16 cellular contexts compared by ENCODE assay signal in the genomic region with DNA sequence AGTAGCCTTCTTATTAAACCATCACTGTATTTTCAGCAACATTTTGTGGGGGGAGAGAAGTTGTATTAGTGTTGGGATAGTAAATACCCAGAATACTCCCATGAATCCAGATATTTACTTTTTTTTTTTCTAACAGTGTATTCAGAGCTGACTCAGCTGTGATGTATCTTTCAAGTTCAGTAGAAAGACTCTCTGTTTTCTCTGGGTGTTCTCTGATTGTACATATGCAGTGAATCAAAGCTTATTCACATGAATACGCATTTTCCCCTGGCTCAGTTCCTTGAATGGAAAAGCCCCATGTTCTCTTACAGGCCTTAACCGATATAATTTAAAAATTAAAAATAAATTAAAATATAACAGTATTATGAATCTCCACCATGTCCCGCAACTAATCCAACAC. TPM values are rescaled to one million over a fixed set of nuclear protein-coding genes. Genes with fewer than 3 reads are reported as not detected.
DNase-seq lines count a peak whose midpoint lies in the region; TF ChIP-seq lines count a peak whose summit lies in the region.
"Had no signal": no experiment of that assay in that cellular context is flagged by ENCODE, and none has a peak within 500 bp of the region (broad histone marks: within the 10 kb centered on the region; RNA-seq: fewer than 3 reads in every experiment).

No MANE protein-coding gene starts in this region.

- intact Hi-C loops in PC-9 (cut with micrococcal nuclease; ENCODE audit: unreplicated experiment), result loop anchor here (10.0 kb wide), 1 partner anchor 644 kb away; no protein-coding TSS in a partner anchor

- H3K27me3 ChIP-seq in PC-9 (ENCODE audit: insufficient read depth, low read depth) (no peaks in the 10 kb centered on the region), osteoblast (ENCODE audit: insufficient read depth, low read length) (no peaks in the 10 kb centered on the region)
- H3K27me3 ChIP-seq in effector memory CD4-positive, alpha-beta T cell (replicated peaks; ENCODE audit: control insufficient read depth, insufficient read depth, low read length, poor library complexity, severe bottlenecking), result peaks cover 4% of the 10 kb centered on the region

- H3K9me3 ChIP-seq in PC-9 (ENCODE audit: insufficient read depth, low read depth) (no peaks in the 10 kb centered on the region), osteoblast (ENCODE audit: low read depth, low read length) (no peaks in the 10 kb centered on the region)
- H3K9me3 ChIP-seq in effector memory CD4-positive, alpha-beta T cell (ENCODE audit: control insufficient read depth, low read length), result no peaks in the 10 kb centered on the region
- H3K9me3 ChIP-seq: adrenal gland, HAP-1 had no signal

- H4K20me1 ChIP-seq in PC-9 (ENCODE audit: insufficient read depth) (no peaks in the 10 kb centered on the region), osteoblast (ENCODE audit: insufficient read depth, low read length) (no peaks in the 10 kb centered on the region)

- H3K4me1 ChIP-seq in PC-9 (replicated peaks; ENCODE audit: insufficient read depth) (peaks cover 17% of the 10 kb centered on the region), osteoblast (ENCODE audit: insufficient read depth, low read length) (peaks cover 15% of the 10 kb centered on the region)
- H3K4me1 ChIP-seq in effector memory CD4-positive, alpha-beta T cell (ENCODE audit: control insufficient read depth, insufficient read depth, low read length, poor library complexity, severe bottlenecking), result no peaks in the 10 kb centered on the region
- H3K4me1 ChIP-seq: HAP-1, parathyroid adenoma had no signal

- H3K9me2 ChIP-seq in PC-9 (ENCODE audit: insufficient read depth), result no peaks in the 10 kb centered on the region

- no peaks in the 10 kb centered on the region for H3F3A ChIP-seq in PC-9 (ENCODE audit: insufficient read depth, low read depth)

- H3K27ac ChIP-seq in PC-9, result peak overlapping the region; percentile 68
- peak overlapping the region; percentile 81 for H3K27ac ChIP-seq in osteoblast (ENCODE audit: low read depth, low read length)
- H3K27ac ChIP-seq in effector memory CD4-positive, alpha-beta T cell (ENCODE audit: insufficient read depth, low read length, poor library complexity, severe bottlenecking), result no peak overlapping the region
- H3K27ac ChIP-seq: adrenal gland, parathyroid adenoma had no signal

- CTCF ChIA-PET in PC-9 (lab: Charles Lee), result interaction anchor here (0.5 kb wide), 1 partner anchor 1053 kb away, joined by 17 read pairs; the partner anchor contains the start of gene CDK6

- DNase-seq in ELR (ENCODE audit: low read depth), result peak; percentile 81
- DNase-seq in PC-9, result no peak
- peak; percentile 95 for DNase-seq in fibroblast of mammary gland (ENCODE audit: low read depth)
- DNase-seq in osteoblast (ENCODE audit: insufficient read length, low spot score, missing footprints), result peak; percentile 89
- no peak for DNase-seq in NCI-H2227 treated with DMSO at 0.1 percent for 48 hours (lab: John Stamatoyannopoulos, UW)
- no peak for DNase-seq in effector memory CD4-positive, alpha-beta T cell
- no peak for DNase-seq in stimulated activated CD4-positive, alpha-beta T cell treated with anti-CD3 and anti-CD28 coated beads, Interleukin-2, amount 100 ng/mL, for 48 hours
- no peak for DNase-seq in NCI-H2171 treated with DMSO at 0.1 percent for 48 hours (lab: John Stamatoyannopoulos, UW)
- DNase-seq: CD8-positive, alpha-beta T cell; endodermal cell; KG1; RPMI8226 had no signal

- H3K4me3 ChIP-seq in PC-9 (peak overlapping the region; percentile 91; the same call in 1 of the 2 replicates), fibroblast of mammary gland (ENCODE audit: control insufficient read depth, low read depth, low read length) (peak overlapping the region; percentile 79), osteoblast (ENCODE audit: insufficient read depth, low read length) (peak overlapping the region; percentile 83)
- H3K4me3 ChIP-seq in effector memory CD4-positive, alpha-beta T cell (ENCODE audit: insufficient read depth, low read depth, low read length, poor library complexity, severe bottlenecking), result no peak overlapping the region

- peak overlapping the region; percentile 92; the same call in 1 of the 2 replicates for H2AFZ ChIP-seq in PC-9
- H2AFZ ChIP-seq in osteoblast (ENCODE audit: low read length), result peak overlapping the region; percentile 93
- H2AFZ ChIP-seq: parathyroid adenoma had no signal

- POLR2A ChIA-PET in PC-9 (lab: Charles Lee; ENCODE audit: unreplicated experiment), result no interaction called here

- no peak for TF ChIP-seq CTCF in PC-9 (conservative IDR thresholded peaks at IDR 0.05)
- no peak for TF ChIP-seq CTCF in fibroblast of mammary gland (conservative IDR thresholded peaks at IDR 0.05; ENCODE audit: control insufficient read depth, insufficient read depth, low read depth, low read length)
- no peak for TF ChIP-seq CTCF in osteoblast (IDR thresholded peaks at IDR 0.05; ENCODE audit: extremely low read depth, low read depth, low read length)

- H3K36me3 ChIP-seq in PC-9 (ENCODE audit: low read depth) (0 out of 2 replicates have a peak, but pooled peaks cover 7% of the 10 kb centered on the region), osteoblast (ENCODE audit: insufficient read depth, low read length) (no peaks in the 10 kb centered on the region)
- no peaks in the 10 kb centered on the region for H3K36me3 ChIP-seq in effector memory CD4-positive, alpha-beta T cell (ENCODE audit: control insufficient read depth, insufficient read depth, low read length)
- H3K36me3 ChIP-seq: adrenal gland, HAP-1 had no signal

- H3K79me2 ChIP-seq in PC-9 (ENCODE audit: low read depth) (no peaks in the 10 kb centered on the region), osteoblast (ENCODE audit: insufficient read depth, low read length) (peaks cover 2% of the 10 kb centered on the region)
- H3K79me2 ChIP-seq: parathyroid adenoma had no signal

- BruUV-seq in PC-9 (replicated peaks; lab: Mats Ljungman, UMichigan), result TSS peak; percentile 63

- H3K4me2 ChIP-seq in PC-9 (peak overlapping the region; percentile 84), osteoblast (ENCODE audit: insufficient read depth, low read length) (peak overlapping the region; percentile 96)

RNA-seq across cellular contexts. Expression of gene TFPI2, which starts 1.3 kb away (rescaled TPM):
- total RNA-seq in PC-9 (2021), result 67.3 and 86.1 TPM in 2 replicates
- 8.7 and 10.6 TPM in 2 replicates for total RNA-seq in osteoblast
- total RNA-seq: CD8-positive, alpha-beta T cell had no signal

RNA-seq across cellular contexts. Expression of gene GNGT1, which starts 17.1 kb away (rescaled TPM):
- total RNA-seq in PC-9 (2021) (1.1 TPM in 1 of 2 replicates, not detected in the other), osteoblast (not detected in 2 replicates)
- total RNA-seq: adrenal gland; CD8-positive, alpha-beta T cell; subcutaneous adipose tissue had no signal

RNA-seq across cellular contexts. Expression of gene GNG11, which starts 32.3 kb away (rescaled TPM):
- total RNA-seq in PC-9 (2021) (2.3 and 4.4 TPM in 2 replicates), osteoblast (7.6 and 8.8 TPM in 2 replicates)
- total RNA-seq: CD8-positive, alpha-beta T cell had no signal

Comparison
In these comparisons a context has a peak if more than half of its experiments do, and no peak if none do; other contexts are left out.
1. DNase-seq: peak in ELR (single experiment), fibroblast of mammary gland (single experiment) and osteoblast (single experiment); none in PC-9 (0 of 2), NCI-H2227 treated with DMSO at 0.1 percent for 48 hours (single experiment), effector memory CD4-positive, alpha-beta T cell (0 of 3), stimulated activated CD4-positive, alpha-beta T cell treated with anti-CD3 and anti-CD28 coated beads, Interleukin-2, amount 100 ng/mL, for 48 hours (0 of 2) and NCI-H2171 treated with DMSO at 0.1 percent for 48 hours (single experiment).